Comparison of ENCODE assay signal across 8 cellular contexts in the genomic region with DNA sequence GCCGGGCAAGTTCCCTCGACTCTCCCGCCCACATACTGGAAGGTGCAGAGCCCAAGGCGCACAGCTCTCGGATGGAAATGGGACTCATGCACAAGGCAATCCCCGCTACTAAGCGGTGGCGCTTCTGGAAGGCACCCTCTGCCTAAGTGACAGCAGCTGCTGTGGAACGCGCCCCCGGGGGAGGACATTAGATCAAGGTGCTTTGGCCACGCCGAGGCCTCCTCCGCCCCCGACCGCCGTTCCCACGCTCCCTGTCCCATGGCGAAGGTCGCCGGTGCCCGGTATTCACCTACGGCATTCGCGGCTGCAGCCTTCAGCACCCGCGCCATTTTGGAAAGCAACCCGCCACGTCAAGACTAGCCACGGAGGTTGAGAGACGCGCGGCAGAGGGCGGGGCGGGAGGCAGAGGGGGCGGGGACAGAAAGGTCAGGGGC. TPM values are rescaled to one million over a fixed set of nuclear protein-coding genes. Genes with fewer than 3 reads are reported as not detected.
DNase-seq lines count a peak whose midpoint lies in the region; ATAC-seq and TF ChIP-seq lines count a peak whose summit lies in the region.

TSS of gene MCEE (minus strand) at position 339 of the 434 bp plus-strand sequence. CDS start at position 329, 10 bp downstream.

- POLR2A ChIA-PET in PC-3 (lab: Charles Lee; ENCODE audit: unreplicated experiment) = no interaction called here

- H3K9ac ChIP-seq in PC-3 (ENCODE audit: low read length) (peak within 1 kb of the TSS; percentile 97), neural cell (ENCODE audit: low read length) (peak within 1 kb of the TSS; percentile 87)

- no peak for TF ChIP-seq CTCF in PC-3 (conservative IDR thresholded peaks at IDR 0.05; ENCODE audit: low read depth, low read length)
- TF ChIP-seq CTCF in neural cell (IDR thresholded peaks at IDR 0.05; ENCODE audit: poor library complexity, severe bottlenecking) = no peak

- H2AFZ ChIP-seq in PC-3 (ENCODE audit: low read length) = peak within 1 kb of the TSS; percentile 90
- peak within 1 kb of the TSS; percentile 89 for H2AFZ ChIP-seq in neural cell (ENCODE audit: low read depth, low read length)

- H3K27ac ChIP-seq in PC-3 (ENCODE audit: low read length) (peak within 1 kb of the TSS; percentile 87), neural cell (ENCODE audit: low read length) (peak within 1 kb of the TSS; percentile 86)

- H3K27me3 ChIP-seq in PC-3 (ENCODE audit: low read length) (no peaks in the 10 kb centered on the region), neural cell (ENCODE audit: insufficient read depth, low read depth, low read length) (no peaks in the 10 kb centered on the region)

- ATAC-seq in GM21529 (IDR thresholded peaks at IDR 0.05; ENCODE audit: unreplicated experiment) (peak; percentile 83), PC-3 (peak; percentile 87)

- H3K4me2 ChIP-seq in PC-3 (ENCODE audit: low read length) (peak within 1 kb of the TSS; percentile 90), neural cell (ENCODE audit: low read length) (peak within 1 kb of the TSS; percentile 95)

- H3F3A ChIP-seq in PC-3 (ENCODE audit: low read length, unreplicated experiment) (peaks cover 8% of the 10 kb centered on the region), neural cell (ENCODE audit: insufficient read depth, low read length, poor library complexity, severe bottlenecking) (no peaks in the 10 kb centered on the region)

- peaks cover 15% of the 10 kb centered on the region for H3K4me1 ChIP-seq in PC-3 (ENCODE audit: insufficient read depth, low read length)

- TF ChIP-seq EP300 in neural cell (conservative IDR thresholded peaks at IDR 0.05; ENCODE audit: poor library complexity, severe bottlenecking) = peak; percentile 33

- TF ChIP-seq RAD21 in neural cell (conservative IDR thresholded peaks at IDR 0.05) = peak; percentile 34

- peak; percentile 96 for DNase-seq in DMS53 (lab: John Stamatoyannopoulos, UW)
- peak; percentile 63 for DNase-seq in HuH-7.5 (ENCODE audit: low spot score)
- DNase-seq in PC-3 = peak; percentile 85
- peak; percentile 92 to 93 for DNase-seq in activated T-cell treated with anti-CD3 and anti-CD28 coated beads, Interleukin-2, amount 50 U/mL, for 48 hours
- peak; percentile 80 for DNase-seq in fibroblast of gingiva (ENCODE audit: low read depth)
- DNase-seq in stromal cell of bone marrow (ENCODE audit: low read depth) = peak; percentile 69

- H3K79me2 ChIP-seq in PC-3 (ENCODE audit: low read length) (peaks cover 70% of the 10 kb centered on the region), neural cell (replicated peaks; ENCODE audit: insufficient read depth, low read length) (peaks cover 34% of the 10 kb centered on the region)

- H3K36me3 ChIP-seq in PC-3 (ENCODE audit: low read depth, low read length) (peaks cover 21% of the 10 kb centered on the region), neural cell (ENCODE audit: insufficient read depth, low read length) (peaks cover 4% of the 10 kb centered on the region)

- intact Hi-C loops in PC-3 (cut with micrococcal nuclease) = loop anchor here (1.0 kb wide), 1 partner anchor 62 kb away; the partner anchor contains the start of gene NAGK

- CTCF ChIA-PET in PC-3 (lab: Charles Lee) = interaction anchor here (0.6 to 1.1 kb wide), 2 partner anchors 29 to 30 kb away, joined by 3 to 4 read pairs; no protein-coding TSS in a partner anchor

- peak within 1 kb of the TSS; percentile 93 for H3K4me3 ChIP-seq in PC-3 (ENCODE audit: low read length)
- H3K4me3 ChIP-seq in neural cell (ENCODE audit: low read length) = peak within 1 kb of the TSS; percentile 92

- H3K9me2 ChIP-seq in PC-3 (replicated peaks; ENCODE audit: low read length) (no peaks in the 10 kb centered on the region), neural cell (ENCODE audit: insufficient read depth, low read length) (no peaks in the 10 kb centered on the region)

- H3K9me3 ChIP-seq in PC-3 (ENCODE audit: low read length) = no peaks in the 10 kb centered on the region
- H3K9me3 ChIP-seq in neural cell (ENCODE audit: low read length) = no peaks in the 10 kb centered on the region

- H4K20me1 ChIP-seq in PC-3 (ENCODE audit: low read length) (peaks cover 23% of the 10 kb centered on the region), neural cell (ENCODE audit: insufficient read depth) (no peaks in the 10 kb centered on the region)

- no TSS peak for BruUV-seq in PC-3 (replicated peaks; lab: Mats Ljungman, UMichigan)

TF ChIP-seq in neural cell, 6 proteins besides CTCF, POLR2A, EP300 and RAD21:
- TF ChIP-seq MXI1 (conservative IDR thresholded peaks at IDR 0.05; ENCODE audit: poor library complexity, severe bottlenecking) (no peak), SMC3 (conservative IDR thresholded peaks at IDR 0.05; ENCODE audit: poor library complexity) (peak; percentile 47), REST (IDR thresholded peaks at IDR 0.05; ENCODE audit: borderline replicate concordance) (peak; percentile 86), TAF1 (IDR thresholded peaks at IDR 0.05; ENCODE audit: low read depth) (peak; percentile 98), POLR2AphosphoS5 (IDR thresholded peaks at IDR 0.05) (peak; percentile 83), EZH2 (IDR thresholded peaks at IDR 0.05; ENCODE audit: borderline replicate concordance, insufficient read depth, low read length, poor library complexity, severe bottlenecking) (no peak)

RNA-seq across cellular contexts. Expression of gene MCEE, which starts in this region (rescaled TPM):
- total RNA-seq in PC-3 (2014; rRNA removed) = 10.9 and 15.3 TPM in 2 replicates
- polyA plus RNA-seq in neural cell = 25.9 and 28.3 TPM in 2 replicates
- 6.8 TPM in 2 replicates for polyA minus RNA-seq in neural cell

Comparison
In these comparisons a context has a peak if more than half of its experiments do, and no peak if none do; other contexts are left out.
1. Peak in every context shown above with its lines: DNase-seq, ATAC-seq, H3K4me3 ChIP-seq and H3K27ac ChIP-seq.